ENCODE assay signal across 1 cellular context in the genomic region with DNA sequence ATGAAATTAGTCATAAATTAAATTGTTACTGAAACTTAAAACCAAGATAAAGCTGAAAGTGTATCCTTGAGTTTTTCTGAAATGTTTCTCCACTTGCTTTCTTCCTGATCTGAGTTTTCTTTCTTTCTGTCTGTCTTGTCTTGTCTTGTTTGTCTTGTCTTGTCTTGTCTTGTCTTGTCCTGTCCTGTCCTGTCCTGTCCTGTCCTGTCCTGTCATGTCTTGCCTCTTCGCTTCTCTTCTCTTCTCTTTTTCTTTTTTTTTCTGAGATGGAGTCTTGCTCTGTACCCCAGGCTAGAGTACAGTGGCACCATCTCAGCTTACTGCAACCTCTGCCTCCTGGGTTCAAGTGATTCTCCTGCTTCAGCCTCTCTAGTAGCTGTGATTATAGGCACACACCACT.
TF ChIP-seq lines count a peak whose summit lies in the region.

No MANE protein-coding gene starts in this region.

TF ChIP-seq in GM23338, 12 proteins besides CTCF, POLR2A, EP300 and RAD21 (continued from another document):
- no peak for TF ChIP-seq ZNF331 (CRISPR knock-in tag; IDR thresholded peaks at IDR 0.05; ENCODE audit: low read depth)
- TF ChIP-seq NANOG (IDR thresholded peaks at IDR 0.05; ENCODE audit: borderline replicate concordance), result no peak
